Comparison of ENCODE assay signal across 24 cellular contexts in genomic region chr3:21540265-21540664, GRCh38.
A peak's percentile ranks its signal among the peaks of the same experiment; 100 is the strongest.
DNase-seq lines count a peak whose midpoint lies in the region; ATAC-seq, FAIRE-seq and TF ChIP-seq lines count a peak whose summit lies in the region.
"Had no signal": no experiment of that assay in that cellular context is flagged by ENCODE, and none has a peak within 500 bp of the region (broad histone marks: within the 10 kb centered on the region; RNA-seq: fewer than 3 reads in every experiment).

No MANE protein-coding gene starts in this region.

- no peak for DNase-seq in K562 (ENCODE audit: extremely low read depth in 1 of 4, low spot score in 3 of 4)
- no peak for DNase-seq in activated CD8-positive, alpha-beta memory T cell treated with anti-CD3 and anti-CD28 coated beads, Interleukin-2, amount 10 ng/mL, durations not matched to agents 7 days and 5 days
- no peak for DNase-seq in mammary epithelial cell
- DNase-seq in activated effector memory CD4-positive, alpha-beta T cell treated with anti-CD3 and anti-CD28 coated beads, Interleukin-2, amount 50 U/mL, for 16 hours = no peak
- DNase-seq: 8988T; ACHN; BE2C; C1 segment of cervical spinal cord; CD4-positive, alpha-beta memory T cell; CD4-positive, CD25-positive, alpha-beta regulatory T cell; CD8-positive, alpha-beta memory T cell; COR-L47; DMS 273 treated with DMSO at 0.1 percent for 48 hours; DMS153; DMS53; DMS79; DND-41; EL; GDM1 had no signal

- BruUV-seq in K562 (replicated peaks; lab: Mats Ljungman, UMichigan) (no TSS peak), mammary epithelial cell (replicated peaks; lab: Mats Ljungman, UMichigan) (no TSS peak)

- no peak for ATAC-seq in K562
- ATAC-seq in activated CD8-positive, alpha-beta memory T cell treated with anti-CD3 and anti-CD28 coated beads, Interleukin-2, amount 10 ng/mL, durations not matched to agents 7 days and 5 days = no peak
- ATAC-seq: GM12878 had no signal

- no peak overlapping the region for H3K27ac Mint-ChIP-seq in activated CD8-positive, alpha-beta memory T cell treated with anti-CD3 and anti-CD28 coated beads, Interleukin-2, amount 10 ng/mL, durations not matched to agents 7 days and 5 days
- H3K27ac Mint-ChIP-seq: CD14-positive monocyte; CD4-positive, alpha-beta memory T cell; CD4-positive, CD25-positive, alpha-beta regulatory T cell; CD8-positive, alpha-beta memory T cell had no signal

- peak overlapping the region in 5 of 10 experiments; percentile 6 to 41 (median 22); a peak in 5 of 20 replicates for H3K4me3 ChIP-seq in BLaER1 treated with 17β-estradiol and CSF1 and Interleukin-3, amounts not matched to agents 10 nM and 100 nM
- H3K4me3 ChIP-seq in K562 (no peak overlapping the region), mammary epithelial cell (replicated peaks in 1 of 3; ENCODE audit: insufficient read depth in 1 of 3, low read depth in 2 of 3, low read length in 3 of 3) (no peak overlapping the region)
- H3K4me3 ChIP-seq: GM12878 had no signal

- peak overlapping the region in 7 of 11 experiments; percentile 9 to 62 (median 28); a peak in 14 of 22 replicates for H3K27ac ChIP-seq in BLaER1 treated with 17β-estradiol and CSF1 and Interleukin-3, amounts not matched to agents 10 nM and 100 nM
- no peak overlapping the region for H3K27ac ChIP-seq in K562 (ENCODE audit: extremely low read depth, low read depth, low read length)
- H3K27ac ChIP-seq in mammary epithelial cell (ENCODE audit: insufficient read depth, low read depth, low read length) = no peak overlapping the region

- intact Hi-C loops in K562 (cut with micrococcal nuclease) (no loop called here), mammary epithelial cell (cut with micrococcal nuclease) (loop anchor here (10.0 kb wide), 1 partner anchor 215 kb away; the partner anchor contains the start of gene ZNF385D)

- no peaks in the 10 kb centered on the region for H3K27me3 ChIP-seq in BLaER1 treated with 17β-estradiol and CSF1 and Interleukin-3, amounts not matched to agents 10 nM and 100 nM
- H3K27me3 ChIP-seq in K562 (ENCODE audit: control insufficient read depth in 2 of 2, insufficient read depth in 2 of 2, low read length in 2 of 2) (no peaks in the 10 kb centered on the region), mammary epithelial cell (ENCODE audit: insufficient read depth, low read length) (no peaks in the 10 kb centered on the region)
- H3K27me3 ChIP-seq: BE2C had no signal

- H2AFZ ChIP-seq in K562 (ENCODE audit: low read depth, low read length) = no peak overlapping the region
- no peak overlapping the region for H2AFZ ChIP-seq in mammary epithelial cell (ENCODE audit: low read depth, low read length)

- POLR2A ChIA-PET in K562 (lab: Yijun Ruan, JAX) = no interaction called here

- CTCF ChIA-PET in K562 (lab: Yijun Ruan, JAX; ENCODE audit: low intra/inter-chr PET ratio) (no interaction called here), mammary epithelial cell (lab: Charles Lee; ENCODE audit: low non-redundant PET) (no interaction called here)
- CTCF ChIA-PET in activated CD8-positive, alpha-beta memory T cell treated with anti-CD3 and anti-CD28 coated beads, Interleukin-2, amount 10 ng/mL, durations not matched to agents 7 days and 5 days (lab: Charles Lee) = no interaction called here

- no peaks in the 10 kb centered on the region for H3K9me1 ChIP-seq in K562 (ENCODE audit: control insufficient read depth, insufficient read depth, low read length)

- no peak for FAIRE-seq in K562 (lab: Jason Lieb, UNC)
- FAIRE-seq: GM12878, GM12892, GM18507 had no signal

- no peak for TF ChIP-seq POLR2A in K562 (conservative IDR thresholded peaks at IDR 0.05)

- TF ChIP-seq EP300 in K562 (IDR thresholded peaks at IDR 0.05; ENCODE audit: low read length) = no peak

- H3K4me3 Mint-ChIP-seq in activated CD8-positive, alpha-beta memory T cell treated with anti-CD3 and anti-CD28 coated beads, Interleukin-2, amount 10 ng/mL, durations not matched to agents 7 days and 5 days = no peak overlapping the region
- H3K4me3 Mint-ChIP-seq: CD14-positive monocyte; CD4-positive, alpha-beta memory T cell; CD4-positive, CD25-positive, alpha-beta regulatory T cell; CD8-positive, alpha-beta memory T cell had no signal

- TF ChIP-seq CTCF in K562 (IDR thresholded peaks at IDR 0.05 in 2 of 3, conservative IDR thresholded peaks at IDR 0.05 in 1 of 3; ENCODE audit: insufficient read depth in 2 of 3, low read depth in 1 of 3, low read length in 3 of 3) = no peak
- TF ChIP-seq CTCF in mammary epithelial cell (conservative IDR thresholded peaks at IDR 0.05 in 1 of 2, IDR thresholded peaks at IDR 0.05 in 1 of 2; ENCODE audit: extremely low read depth in 1 of 2, insufficient read depth in 1 of 2, low read depth in 1 of 2, low read length in 2 of 2) = no peak

- peaks cover 6% of the 10 kb centered on the region for H3K9me3 Mint-ChIP-seq in activated CD8-positive, alpha-beta memory T cell treated with anti-CD3 and anti-CD28 coated beads, Interleukin-2, amount 10 ng/mL, durations not matched to agents 7 days and 5 days (ENCODE audit: low read depth)

- H3K4me2 ChIP-seq in BLaER1 treated with 17β-estradiol and CSF1 and Interleukin-3, amounts not matched to agents 10 nM and 100 nM = peak overlapping the region; percentile 53 to 84 (median 73); a peak in 21 of 22 replicates
- H3K4me2 ChIP-seq in K562 (ENCODE audit: insufficient read depth, low read length) = no peak overlapping the region
- H3K4me2 ChIP-seq in mammary epithelial cell (ENCODE audit: insufficient read depth, low read depth, low read length) = no peak overlapping the region

- TF ChIP-seq RAD21 in K562 (CRISPR knock-in tag; conservative IDR thresholded peaks at IDR 0.05 in 1 of 2, IDR thresholded peaks at IDR 0.05 in 1 of 2) = no peak

- H3K36me3 ChIP-seq in BLaER1 treated with 17β-estradiol and CSF1 and Interleukin-3, amounts not matched to agents 10 nM and 100 nM = no peaks in the 10 kb centered on the region; a peak in 1 of 22 replicates
- H3K36me3 ChIP-seq in K562 (ENCODE audit: control insufficient read depth, insufficient read depth, low read length) (no peaks in the 10 kb centered on the region), mammary epithelial cell (ENCODE audit: insufficient read depth, low read length) (no peaks in the 10 kb centered on the region)
- H3K36me3 ChIP-seq: BE2C had no signal

- no peaks in the 10 kb centered on the region for H3K4me1 Mint-ChIP-seq in activated CD8-positive, alpha-beta memory T cell treated with anti-CD3 and anti-CD28 coated beads, Interleukin-2, amount 10 ng/mL, durations not matched to agents 7 days and 5 days
- H3K4me1 Mint-ChIP-seq: CD4-positive, alpha-beta memory T cell; CD4-positive, CD25-positive, alpha-beta regulatory T cell; CD8-positive, alpha-beta memory T cell had no signal

- H3K79me2 ChIP-seq in K562 (ENCODE audit: control insufficient read depth, insufficient read depth, low read length) (peaks cover 26% of the 10 kb centered on the region), mammary epithelial cell (ENCODE audit: insufficient read depth, low read length) (no peaks in the 10 kb centered on the region)

- H3K4me1 ChIP-seq in BLaER1 treated with 17β-estradiol and CSF1 and Interleukin-3, amounts not matched to agents 10 nM and 100 nM = peaks cover 21 to 53% (median 35%) of the 10 kb centered on the region in 10 experiments
- H3K4me1 ChIP-seq in K562 (replicated peaks in 1 of 2; ENCODE audit: control insufficient read depth in 2 of 2, insufficient read depth in 2 of 2, low read length in 2 of 2) (no peaks in the 10 kb centered on the region), mammary epithelial cell (ENCODE audit: insufficient read depth, low read length) (no peaks in the 10 kb centered on the region)
- H3K4me1 ChIP-seq: BE2C had no signal

- 9% methylated on average over 6 of the region's 6 CpGs for WGBS in K562 (ENCODE audit: insufficient coverage, low coverage, missing lambda C conversion rate)
- 68% methylated on average over 6 of the region's 6 CpGs for WGBS in mammary epithelial cell (ENCODE audit: low coverage, missing lambda C conversion rate)

- dilution Hi-C loops in mammary epithelial cell (cut with HindIII; ENCODE audit: low sequenced_read_pairs) = no loop called here

- H3K36me3 Mint-ChIP-seq in activated CD8-positive, alpha-beta memory T cell treated with anti-CD3 and anti-CD28 coated beads, Interleukin-2, amount 10 ng/mL, durations not matched to agents 7 days and 5 days = no peaks in the 10 kb centered on the region
- H3K36me3 Mint-ChIP-seq: CD14-positive monocyte; CD4-positive, alpha-beta memory T cell; CD4-positive, CD25-positive, alpha-beta regulatory T cell; CD8-positive, alpha-beta memory T cell had no signal

- H4K20me1 ChIP-seq in BLaER1 treated with 17β-estradiol and CSF1 and Interleukin-3, amounts not matched to agents 10 nM and 100 nM = no peaks in the 10 kb centered on the region
- H4K20me1 ChIP-seq in K562 (replicated peaks; ENCODE audit: control insufficient read depth, insufficient read depth, low read length) (no peaks in the 10 kb centered on the region), mammary epithelial cell (ENCODE audit: insufficient read depth, low read length) (no peaks in the 10 kb centered on the region)

- in situ Hi-C loops in K562 (cut with MboI) = no loop called here
- in situ Hi-C loops in mammary epithelial cell (cut with MboI; ENCODE audit: low sequenced_read_pairs in 2 of 2) = no loop called here

- peak overlapping the region in 6 of 11 experiments; percentile 2 to 64 (median 40); a peak in 8 of 22 replicates for H3K9ac ChIP-seq in BLaER1 treated with 17β-estradiol and CSF1 and Interleukin-3, amounts not matched to agents 10 nM and 100 nM
- H3K9ac ChIP-seq in K562 (ENCODE audit: insufficient read depth in 1 of 2, low read depth in 2 of 2, low read length in 2 of 2) (no peak overlapping the region), mammary epithelial cell (ENCODE audit: insufficient read depth, low read length) (no peak overlapping the region)

- no peaks in the 10 kb centered on the region for H3K27me3 Mint-ChIP-seq in activated CD8-positive, alpha-beta memory T cell treated with anti-CD3 and anti-CD28 coated beads, Interleukin-2, amount 10 ng/mL, durations not matched to agents 7 days and 5 days
- H3K27me3 Mint-ChIP-seq: CD4-positive, alpha-beta memory T cell; CD4-positive, CD25-positive, alpha-beta regulatory T cell; CD8-positive, alpha-beta memory T cell had no signal

- H3K9me3 ChIP-seq in BLaER1 treated with 17β-estradiol and CSF1 and Interleukin-3, amounts not matched to agents 10 nM and 100 nM (replicated peaks in 1 of 11) = peaks cover 0 to 33% (median 15%) of the 10 kb centered on the region in 11 experiments; a peak in 19 of 22 replicates
- H3K9me3 ChIP-seq in K562 (replicated peaks; ENCODE audit: control insufficient read depth, insufficient read depth, low read depth, low read length) (no peaks in the 10 kb centered on the region), mammary epithelial cell (replicated peaks; ENCODE audit: insufficient read depth, low read length) (no peaks in the 10 kb centered on the region)
- H3K9me3 ChIP-seq: BE2C had no signal

TF ChIP-seq in K562, 482 proteins besides CTCF, POLR2A, EP300 and RAD21:
- no peak for TF ChIP-seq SMC3 (conservative IDR thresholded peaks at IDR 0.05; ENCODE audit: insufficient read depth, low read depth, low read length)
- TF ChIP-seq ZNF174 (CRISPR knock-in tag; IDR thresholded peaks at IDR 0.05) = 0 out of 2 replicates have a peak, but pooled peaks have one; percentile 43

Comparison
In these comparisons a context has a peak if more than half of its experiments do, and no peak if none do; other contexts are left out.
1. H3K27ac ChIP-seq: peak in BLaER1 treated with 17β-estradiol and CSF1 and Interleukin-3, amounts not matched to agents 10 nM and 100 nM (7 of 11); none in K562 (single experiment) and mammary epithelial cell (single experiment).
2. H3K4me2 ChIP-seq: peak in BLaER1 treated with 17β-estradiol and CSF1 and Interleukin-3, amounts not matched to agents 10 nM and 100 nM (11 of 11); none in K562 (single experiment) and mammary epithelial cell (single experiment).
3. H3K9ac ChIP-seq: peak in BLaER1 treated with 17β-estradiol and CSF1 and Interleukin-3, amounts not matched to agents 10 nM and 100 nM (6 of 11); none in K562 (0 of 2) and mammary epithelial cell (single experiment).